Comparison of ENCODE assay signal across 18 cellular contexts in genomic region chr5:122909470-122910100, GRCh38.
A peak's percentile ranks its signal among the peaks of the same experiment; 100 is the strongest.
DNase-seq lines count a peak whose midpoint lies in the region; ATAC-seq, FAIRE-seq and TF ChIP-seq lines count a peak whose summit lies in the region.
"Had no signal": no experiment of that assay in that cellular context is flagged by ENCODE, and none has a peak within 500 bp of the region (broad histone marks: within the 10 kb centered on the region; RNA-seq: fewer than 3 reads in every experiment).

No MANE protein-coding gene starts in this region.

- no peaks in the 10 kb centered on the region for H3K79me2 ChIP-seq in HepG2 (ENCODE audit: insufficient read depth, low read length)

- no peak overlapping the region for H3K9ac ChIP-seq in HepG2 (ENCODE audit: insufficient read depth, low read depth, low read length)
- H3K9ac ChIP-seq: BLaER1 treated with 17β-estradiol and CSF1 and Interleukin-3, amounts not matched to agents 10 nM and 100 nM had no signal

- WGBS in HepG2 (ENCODE audit: low lambda C conversion rate): 96% methylated on average over 5 of the region's 5 CpGs

- no peak overlapping the region for H3K4me2 ChIP-seq in HepG2 (ENCODE audit: low read depth, low read length)
- H3K4me2 ChIP-seq: BLaER1 treated with 17β-estradiol and CSF1 and Interleukin-3, amounts not matched to agents 10 nM and 100 nM had no signal

- H4K20me1 ChIP-seq in HepG2 (ENCODE audit: insufficient read depth, low read length): no peaks in the 10 kb centered on the region

- intact Hi-C loops in left ventricle myocardium superior (cut with micrococcal nuclease): no loop called here
- intact Hi-C loops in left ventricle myocardium inferior (cut with micrococcal nuclease): no loop called here
- intact Hi-C loops in left lung (cut with DNase I): no loop called here
- intact Hi-C loops in upper lobe of right lung (cut with DNase I): no loop called here
- intact Hi-C loops in HepG2 (cut with micrococcal nuclease; ENCODE audit: unreplicated experiment): no loop called here

- H3K27ac ChIP-seq in left ventricle myocardium inferior (replicated peaks) (no peak overlapping the region), left lung (no peak overlapping the region), upper lobe of right lung (peak overlapping the region; percentile 58), HepG2 (ENCODE audit: extremely low read length, insufficient read depth, low read length) (no peak overlapping the region)
- H3K27ac ChIP-seq: BLaER1 treated with 17β-estradiol and CSF1 and Interleukin-3, amounts not matched to agents 10 nM and 100 nM; HL-60 had no signal

- no peak for TF ChIP-seq EP300 in HepG2 (IDR thresholded peaks at IDR 0.05; ENCODE audit: low read depth in 2 of 2, low read length in 2 of 2)
- TF ChIP-seq EP300 in HepG2 (CRISPR knock-in tag; IDR thresholded peaks at IDR 0.05; ENCODE audit: borderline replicate concordance): no peak

- BruUV-seq in HepG2 (replicated peaks; lab: Mats Ljungman, UMichigan): no TSS peak

- CTCF ChIA-PET in HepG2 (lab: Yijun Ruan, JAX; ENCODE audit: low intra/inter-chr PET ratio, low total read pairs): no interaction called here

- no peak overlapping the region for H2AFZ ChIP-seq in HepG2 (ENCODE audit: low read length)

- in situ Hi-C loops in HepG2 (cut with HindIII; ENCODE audit: extremely low pct_ligation_motif_present, low pct_unique_long_range_greater_than_20kb): no loop called here

- TF ChIP-seq POLR2A in HepG2 (IDR thresholded peaks at IDR 0.05; ENCODE audit: insufficient read depth in 1 of 2, low read depth in 2 of 2, low read length in 2 of 2): no peak

- H3K4me1 ChIP-seq in left ventricle myocardium inferior (peaks cover 23% of the 10 kb centered on the region), left lung (peaks cover 0 to 7% of the 10 kb centered on the region in 2 donors), upper lobe of right lung (no peaks in the 10 kb centered on the region), HepG2 (ENCODE audit: insufficient read depth, low read length) (no peaks in the 10 kb centered on the region)
- H3K4me1 ChIP-seq: BLaER1 treated with 17β-estradiol and CSF1 and Interleukin-3, amounts not matched to agents 10 nM and 100 nM had no signal

- TF ChIP-seq RAD21 in HepG2 (CRISPR knock-in tag; IDR thresholded peaks at IDR 0.05): no peak

- H3K4me3 ChIP-seq in left ventricle myocardium inferior (no peak overlapping the region), left lung (no peak overlapping the region), upper lobe of right lung (no peak overlapping the region), HepG2 (replicated peaks in 1 of 3; ENCODE audit: insufficient read depth in 1 of 3, low read depth in 2 of 3, low read length in 3 of 3) (no peak overlapping the region)
- H3K4me3 ChIP-seq: BLaER1 treated with 17β-estradiol and CSF1 and Interleukin-3, amounts not matched to agents 10 nM and 100 nM; GM12878 had no signal

- POLR2A ChIA-PET in HepG2 (lab: Yijun Ruan, JAX): no interaction called here

- H3K9me3 ChIP-seq in left ventricle myocardium inferior (replicated peaks) (no peaks in the 10 kb centered on the region), left lung (no peaks in the 10 kb centered on the region), upper lobe of right lung (no peaks in the 10 kb centered on the region), HepG2 (ENCODE audit: low read length) (no peaks in the 10 kb centered on the region)

- no peak for DNase-seq in left ventricle myocardium superior
- DNase-seq in left ventricle myocardium inferior: no peak
- no peak for DNase-seq in left lung
- DNase-seq in renal cortical epithelial cell (ENCODE audit: low read depth): peak; percentile 21
- no peak for DNase-seq in upper lobe of right lung
- DNase-seq in activated naive CD4-positive, alpha-beta T cell (lab: John Stamatoyannopoulos, UW): no peak
- DNase-seq in DMS 273 (lab: John Stamatoyannopoulos, UW; ENCODE audit: unreplicated experiment): no peak
- DNase-seq in HepG2 (ENCODE audit: low spot score): no peak
- DNase-seq: ACHN; Calu3; CD4-positive, alpha-beta T cell; DMS79 had no signal

- ATAC-seq in left ventricle myocardium superior: peak; percentile 34
- peak; percentile 35 for ATAC-seq in left lung
- peak; percentile 38 for ATAC-seq in upper lobe of right lung
- ATAC-seq in HepG2: no peak
- ATAC-seq: GM12878, HCT116 had no signal

- H3K27me3 ChIP-seq in left ventricle myocardium inferior (ENCODE audit: low read depth): no peaks in the 10 kb centered on the region
- no peaks in the 10 kb centered on the region for H3K27me3 ChIP-seq in left lung
- H3K27me3 ChIP-seq in upper lobe of right lung: no peaks in the 10 kb centered on the region
- no peaks in the 10 kb centered on the region for H3K27me3 ChIP-seq in HepG2 (ENCODE audit: control insufficient read depth in 1 of 2, insufficient read depth in 2 of 2, low read length in 2 of 2)
- H3K27me3 ChIP-seq: BLaER1 treated with 17β-estradiol and CSF1 and Interleukin-3, amounts not matched to agents 10 nM and 100 nM had no signal

- H3K36me3 ChIP-seq in left ventricle myocardium inferior (no peaks in the 10 kb centered on the region), left lung (no peaks in the 10 kb centered on the region), upper lobe of right lung (no peaks in the 10 kb centered on the region), HepG2 (replicated peaks in 1 of 2; ENCODE audit: control insufficient read depth in 1 of 2, insufficient read depth in 2 of 2, low read length in 2 of 2) (no peaks in the 10 kb centered on the region)

- TF ChIP-seq CTCF in left ventricle myocardium inferior (IDR thresholded peaks at IDR 0.05; ENCODE audit: borderline replicate concordance) (no peak), left lung (IDR thresholded peaks at IDR 0.05) (no peak), upper lobe of right lung (IDR thresholded peaks at IDR 0.05) (no peak), HepG2 (CRISPR knock-in tag; IDR thresholded peaks at IDR 0.05) (no peak)

- no peak for FAIRE-seq in HepG2 (lab: Jason Lieb, UNC)
- FAIRE-seq: GM12878, GM18507, H54 had no signal

TF ChIP-seq in HepG2, 621 proteins besides CTCF, POLR2A, EP300 and RAD21 (continues in another document):
- TF ChIP-seq, protein P1, sequence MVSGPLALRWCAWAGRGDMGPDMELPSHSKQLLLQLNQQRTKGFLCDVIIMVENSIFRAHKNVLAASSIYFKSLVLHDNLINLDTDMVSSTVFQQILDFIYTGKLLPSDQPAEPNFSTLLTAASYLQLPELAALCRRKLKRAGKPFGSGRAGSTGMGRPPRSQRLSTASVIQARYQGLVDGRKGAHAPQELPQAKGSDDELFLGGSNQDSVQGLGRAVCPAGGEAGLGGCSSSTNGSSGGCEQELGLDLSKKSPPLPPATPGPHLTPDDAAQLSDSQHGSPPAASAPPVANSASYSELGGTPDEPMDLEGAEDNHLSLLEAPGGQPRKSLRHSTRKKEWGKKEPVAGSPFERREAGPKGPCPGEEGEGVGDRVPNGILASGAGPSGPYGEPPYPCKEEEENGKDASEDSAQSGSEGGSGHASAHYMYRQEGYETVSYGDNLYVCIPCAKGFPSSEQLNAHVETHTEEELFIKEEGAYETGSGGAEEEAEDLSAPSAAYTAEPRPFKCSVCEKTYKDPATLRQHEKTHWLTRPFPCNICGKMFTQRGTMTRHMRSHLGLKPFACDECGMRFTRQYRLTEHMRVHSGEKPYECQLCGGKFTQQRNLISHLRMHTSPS (CRISPR knock-in tag; IDR thresholded peaks at IDR 0.05; ENCODE audit: low read depth): no peak
- no peak for TF ChIP-seq TSC22D2 (CRISPR knock-in tag; IDR thresholded peaks at IDR 0.05; ENCODE audit: borderline replicate concordance)
- no peak for TF ChIP-seq GFI1 (CRISPR knock-in tag; IDR thresholded peaks at IDR 0.05; ENCODE audit: borderline replicate concordance)
- TF ChIP-seq ZGPAT (CRISPR knock-in tag; IDR thresholded peaks at IDR 0.05): no peak
- TF ChIP-seq ZMYM2 (CRISPR knock-in tag; IDR thresholded peaks at IDR 0.05): no peak
- TF ChIP-seq ZNF703 (CRISPR knock-in tag; IDR thresholded peaks at IDR 0.05; ENCODE audit: borderline replicate concordance): no peak
- TF ChIP-seq SNAPC2 (CRISPR knock-in tag; IDR thresholded peaks at IDR 0.05): no peak
- no peak for TF ChIP-seq RFX1 (IDR thresholded peaks at IDR 0.05)
- no peak for TF ChIP-seq SMARCC2 (IDR thresholded peaks at IDR 0.05)
